ENCODE assay signal across 10 cellular contexts in the genomic region with DNA sequence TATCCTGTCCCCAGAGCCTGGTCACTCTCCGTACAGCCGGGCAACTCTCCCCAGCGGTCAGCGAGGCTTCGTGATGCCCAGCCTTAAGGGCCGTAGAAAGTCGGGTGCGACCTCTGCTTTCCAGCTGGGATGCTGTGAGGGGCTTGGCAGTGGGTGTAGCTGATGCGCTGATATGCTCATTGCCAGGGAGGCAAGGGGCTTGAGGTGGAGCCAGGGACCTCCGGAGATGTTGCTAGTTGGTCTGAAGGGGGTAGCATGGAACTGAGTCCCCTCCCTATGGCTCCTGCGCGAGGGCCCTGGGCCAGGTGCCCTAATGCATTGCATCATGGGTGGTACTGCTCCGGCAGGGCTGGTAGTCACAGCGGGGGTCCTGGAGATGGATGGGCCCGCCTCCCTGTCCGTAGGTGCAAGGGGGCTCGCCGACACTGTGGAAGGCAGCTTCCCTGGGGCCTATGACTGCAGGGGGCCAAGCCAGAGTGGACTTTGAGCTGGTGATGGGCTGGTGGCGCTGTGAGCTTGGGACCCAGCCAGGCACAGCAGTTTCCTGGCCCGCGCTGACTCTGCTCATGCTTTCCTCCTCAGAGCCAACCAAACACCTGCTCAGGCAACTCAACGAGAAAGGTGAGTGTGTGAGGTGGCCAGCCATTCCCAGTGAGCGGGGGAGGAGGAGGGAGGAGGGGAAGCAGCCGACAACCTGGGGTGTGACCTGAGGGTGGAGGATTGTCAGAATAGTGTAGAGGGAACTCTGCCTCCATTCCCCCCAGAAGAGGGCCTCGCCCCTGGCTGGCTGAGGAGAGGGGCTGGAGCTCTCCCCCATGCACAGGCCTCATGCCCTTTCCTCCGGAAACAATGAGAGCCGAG. TPM values are rescaled to one million over a fixed set of nuclear protein-coding genes. Genes with fewer than 3 reads are reported as not detected.
A peak's percentile ranks its signal among the peaks of the same experiment; 100 is the strongest.
DNase-seq lines count a peak whose midpoint lies in the region; ATAC-seq and TF ChIP-seq lines count a peak whose summit lies in the region.
"Had no signal": no experiment of that assay in that cellular context is flagged by ENCODE, and none has a peak within 500 bp of the region (broad histone marks: within the 10 kb centered on the region; RNA-seq: fewer than 3 reads in every experiment).

No MANE protein-coding gene starts in this region.

- H3K27me3 ChIP-seq in CD4-positive, alpha-beta T cell (ENCODE audit: control insufficient read depth, insufficient read depth, low read length), result no peaks in the 10 kb centered on the region

- no peak overlapping the region for H3K4me3 ChIP-seq in epithelial cell of esophagus (ENCODE audit: low read length)

- H3K27ac ChIP-seq in CD4-positive, alpha-beta T cell (ENCODE audit: low read depth, low read length), result no peak overlapping the region

- H3K9me3 Mint-ChIP-seq in CD4-positive, alpha-beta T cell, result no peaks in the 10 kb centered on the region
- H3K9me3 Mint-ChIP-seq in activated T-helper 1 cell treated with anti-CD3 and anti-CD28 coated beads, Interleukin-12 subunit alpha, Interleukin-12 subunit beta, Interleukin-2, Interleukin-4 antibody, amounts not matched to agents 30 ng/mL and 10 ng/mL and 1 ng/mL, durations not matched to agents 14 hours and 24 hours and 36 hours, result no peaks in the 10 kb centered on the region

- CTCF ChIA-PET in CD4-positive, alpha-beta T cell (lab: Charles Lee), result no interaction called here

- DNase-seq in COLO668 (lab: John Stamatoyannopoulos, UW; ENCODE audit: unreplicated experiment) (peak; percentile 91), NCI-H2029 (lab: John Stamatoyannopoulos, UW) (peak; percentile 42), epithelial cell of esophagus (ENCODE audit: low read depth) (peak; percentile 56), omental fat pad (ENCODE audit: low spot score) (no peak), NCI-H1048 (lab: John Stamatoyannopoulos, UW) (no peak)
- DNase-seq in CD4-positive, alpha-beta T cell, result no peak
- DNase-seq in activated T-helper 1 cell treated with anti-CD3 and anti-CD28 coated beads, Interleukin-12 subunit alpha, Interleukin-12 subunit beta, Interleukin-2, Interleukin-4 antibody, amounts not matched to agents 30 ng/mL and 10 ng/mL and 1 ng/mL, durations not matched to agents 14 hours and 24 hours and 36 hours (ENCODE audit: low spot score), result no peak
- DNase-seq: activated CD4-positive, alpha-beta T cell treated with anti-CD3 and anti-CD28 coated beads, Interleukin-2, amount 50 U/mL, for 1 hour; SIG-M5 had no signal

- no peaks in the 10 kb centered on the region for H3K9me3 ChIP-seq in CD4-positive, alpha-beta T cell (ENCODE audit: control insufficient read depth, low read length)

- intact Hi-C loops in CD4-positive, alpha-beta T cell (cut with DNase I, micrococcal nuclease), result no loop called here
- intact Hi-C loops in activated T-helper 1 cell treated with anti-CD3 and anti-CD28 coated beads, Interleukin-12 subunit alpha, Interleukin-12 subunit beta, Interleukin-2, Interleukin-4 antibody, amounts not matched to agents 30 ng/mL and 10 ng/mL and 1 ng/mL, durations not matched to agents 14 hours and 24 hours and 36 hours (cut with micrococcal nuclease), result no loop called here

- TF ChIP-seq CTCF in epithelial cell of esophagus (IDR thresholded peaks at IDR 0.05; ENCODE audit: insufficient read depth, low read depth, low read length, missing control alignments), result peak; percentile 6
- TF ChIP-seq CTCF in omental fat pad (IDR thresholded peaks at IDR 0.05), result no peak
- TF ChIP-seq CTCF in CD4-positive, alpha-beta T cell (IDR thresholded peaks at IDR 0.05), result no peak

- no peaks in the 10 kb centered on the region for H3K27me3 Mint-ChIP-seq in CD4-positive, alpha-beta T cell
- no peaks in the 10 kb centered on the region for H3K27me3 Mint-ChIP-seq in activated T-helper 1 cell treated with anti-CD3 and anti-CD28 coated beads, Interleukin-12 subunit alpha, Interleukin-12 subunit beta, Interleukin-2, Interleukin-4 antibody, amounts not matched to agents 30 ng/mL and 10 ng/mL and 1 ng/mL, durations not matched to agents 14 hours and 24 hours and 36 hours (ENCODE audit: insufficient read depth)

- H3K4me3 Mint-ChIP-seq in CD4-positive, alpha-beta T cell, result no peak overlapping the region
- no peak overlapping the region for H3K4me3 Mint-ChIP-seq in activated T-helper 1 cell treated with anti-CD3 and anti-CD28 coated beads, Interleukin-12 subunit alpha, Interleukin-12 subunit beta, Interleukin-2, Interleukin-4 antibody, amounts not matched to agents 30 ng/mL and 10 ng/mL and 1 ng/mL, durations not matched to agents 14 hours and 24 hours and 36 hours

- H3K4me1 Mint-ChIP-seq in CD4-positive, alpha-beta T cell (ENCODE audit: low read depth), result peaks cover 20% of the 10 kb centered on the region
- H3K4me1 Mint-ChIP-seq in activated T-helper 1 cell treated with anti-CD3 and anti-CD28 coated beads, Interleukin-12 subunit alpha, Interleukin-12 subunit beta, Interleukin-2, Interleukin-4 antibody, amounts not matched to agents 30 ng/mL and 10 ng/mL and 1 ng/mL, durations not matched to agents 14 hours and 24 hours and 36 hours (ENCODE audit: low read depth), result peaks cover 18% of the 10 kb centered on the region

- peaks cover 14% of the 10 kb centered on the region for H3K36me3 Mint-ChIP-seq in CD4-positive, alpha-beta T cell (ENCODE audit: low read depth)
- H3K36me3 Mint-ChIP-seq in activated T-helper 1 cell treated with anti-CD3 and anti-CD28 coated beads, Interleukin-12 subunit alpha, Interleukin-12 subunit beta, Interleukin-2, Interleukin-4 antibody, amounts not matched to agents 30 ng/mL and 10 ng/mL and 1 ng/mL, durations not matched to agents 14 hours and 24 hours and 36 hours (ENCODE audit: low read depth), result peaks cover 18% of the 10 kb centered on the region

- H3K27ac Mint-ChIP-seq in CD4-positive, alpha-beta T cell, result no peak overlapping the region
- H3K27ac Mint-ChIP-seq in activated T-helper 1 cell treated with anti-CD3 and anti-CD28 coated beads, Interleukin-12 subunit alpha, Interleukin-12 subunit beta, Interleukin-2, Interleukin-4 antibody, amounts not matched to agents 30 ng/mL and 10 ng/mL and 1 ng/mL, durations not matched to agents 14 hours and 24 hours and 36 hours, result no peak overlapping the region

- ATAC-seq in omental fat pad (ENCODE audit: low FRiP score) (peak; percentile 6), GM19324 (IDR thresholded peaks at IDR 0.05; ENCODE audit: low FRiP score, unreplicated experiment) (no peak)
- no peak for ATAC-seq in CD4-positive, alpha-beta T cell (ENCODE audit: poor library complexity)

- POLR2A ChIA-PET in CD4-positive, alpha-beta T cell (lab: Charles Lee), result no interaction called here

RNA-seq across cellular contexts. Expression of gene PLEKHG3, which starts 32.3 kb away (rescaled TPM):
- total RNA-seq in omental fat pad, result 10 to 100 TPM; 29.6 to 45.9 (median 37.5) TPM
- total RNA-seq in CD4-positive, alpha-beta T cell, result 10 to 100 TPM; 12.1 to 13.3 TPM
- 5.5 and 6.2 TPM in 2 replicates for total RNA-seq in activated T-helper 1 cell treated with anti-CD3 and anti-CD28 coated beads, Interleukin-12 subunit alpha, Interleukin-12 subunit beta, Interleukin-2, Interleukin-4 antibody, amounts not matched to agents 30 ng/mL and 10 ng/mL and 1 ng/mL, durations not matched to agents 14 hours and 24 hours and 36 hours

Comparison
In these comparisons a context has a peak if more than half of its experiments do, and no peak if none do; other contexts are left out.
1. DNase-seq: peak in COLO668 (single experiment), NCI-H2029 (single experiment) and epithelial cell of esophagus (single experiment); none in omental fat pad (single experiment), NCI-H1048 (single experiment), CD4-positive, alpha-beta T cell (0 of 10) and activated T-helper 1 cell treated with anti-CD3 and anti-CD28 coated beads, Interleukin-12 subunit alpha, Interleukin-12 subunit beta, Interleukin-2, Interleukin-4 antibody, amounts not matched to agents 30 ng/mL and 10 ng/mL and 1 ng/mL, durations not matched to agents 14 hours and 24 hours and 36 hours (single experiment).